14 cellular contexts compared by ENCODE assay signal in the genomic region with DNA sequence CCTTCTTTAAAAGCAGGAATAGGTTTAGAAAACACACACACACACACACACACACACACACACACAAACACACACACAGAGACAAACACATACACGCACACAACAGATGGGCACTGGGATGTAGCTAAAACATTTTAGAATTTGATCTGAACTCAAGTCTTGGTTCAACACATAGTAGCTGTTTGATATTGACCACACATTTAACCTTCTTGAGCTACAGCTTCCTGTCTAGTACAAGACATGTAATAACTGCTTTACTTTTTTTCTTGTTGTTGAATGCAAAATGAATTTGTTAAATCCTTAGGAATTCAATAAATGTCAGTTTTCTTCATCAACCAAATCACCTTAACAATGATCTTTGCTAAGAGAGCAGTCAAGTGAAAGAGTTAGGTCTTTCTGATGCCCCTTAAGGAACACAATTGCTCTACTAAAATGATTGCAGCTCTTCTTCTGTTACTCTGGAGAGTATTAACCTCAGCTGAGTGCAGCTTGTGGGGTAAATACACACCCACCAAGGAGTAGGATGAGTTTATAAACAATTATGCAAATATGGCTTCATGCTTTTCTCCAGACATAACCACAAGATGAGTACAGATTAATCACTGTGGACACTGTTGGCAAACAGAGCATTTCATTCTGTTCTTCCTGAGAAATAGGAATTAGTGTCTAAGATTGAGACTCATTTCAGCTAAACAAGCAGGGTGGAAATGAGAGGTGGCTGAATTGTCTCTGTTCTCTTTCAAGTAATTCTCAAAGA.
A peak's percentile ranks its signal among the peaks of the same experiment; 100 is the strongest.
DNase-seq lines count a peak whose midpoint lies in the region; ATAC-seq, FAIRE-seq and TF ChIP-seq lines count a peak whose summit lies in the region.
"Had no signal": no experiment of that assay in that cellular context is flagged by ENCODE, and none has a peak within 500 bp of the region (broad histone marks: within the 10 kb centered on the region; RNA-seq: fewer than 3 reads in every experiment).

No MANE protein-coding gene starts in this region.

- peak overlapping the region; percentile 75 for H2BK5ac ChIP-seq in IMR-90 (ENCODE audit: low read depth, low read length, poor library complexity, severe bottlenecking)
- no peak overlapping the region for H2BK5ac ChIP-seq in mesendoderm (ENCODE audit: low read length)

- H3K79me1 ChIP-seq in IMR-90 (ENCODE audit: low read depth in 1 of 2, low read length in 2 of 2) (no peaks in the 10 kb centered on the region), mesendoderm (ENCODE audit: low read length) (no peaks in the 10 kb centered on the region)

- H4K8ac ChIP-seq in IMR-90 (ENCODE audit: low read depth in 2 of 2, low read length in 2 of 2) (peak overlapping the region in 1 of 2 experiments; percentile 29; a peak in 1 of 4 replicates), mesendoderm (ENCODE audit: low read depth, low read length) (no peak overlapping the region)

- H3K14ac ChIP-seq in IMR-90 (replicated peaks; ENCODE audit: low read depth, low read length) = peak overlapping the region; percentile 74

- 0 out of 2 replicates have a peak overlapping the region, but pooled peaks have one; percentile 3 for H3K56ac ChIP-seq in IMR-90 (ENCODE audit: extremely low read depth, insufficient read depth, low read length)
- no peak overlapping the region for H3K56ac ChIP-seq in mesendoderm (ENCODE audit: low read length)

- TF ChIP-seq RAD21 in IMR-90 (IDR thresholded peaks at IDR 0.05; ENCODE audit: low read length) = no peak

- H3K9me3 ChIP-seq in IMR-90 (ENCODE audit: control insufficient read depth, insufficient read depth, low read length) (no peaks in the 10 kb centered on the region), mammary epithelial cell (replicated peaks; ENCODE audit: insufficient read depth, low read length) (no peaks in the 10 kb centered on the region), keratinocyte (ENCODE audit: control insufficient read depth, low read depth, low read length) (no peaks in the 10 kb centered on the region)
- H3K9me3 ChIP-seq: thyroid gland had no signal

- peak overlapping the region; percentile 38; the same call in 1 of the 2 replicates for H4K5ac ChIP-seq in IMR-90 (ENCODE audit: low read depth, low read length)
- no peak overlapping the region for H4K5ac ChIP-seq in mesendoderm (ENCODE audit: low read length)

- dilution Hi-C loops in IMR-90 (cut with HindIII; ENCODE audit: low sequenced_read_pairs, unreplicated experiment) = no loop called here
- dilution Hi-C loops in mammary epithelial cell (cut with HindIII; ENCODE audit: low sequenced_read_pairs) = no loop called here
- dilution Hi-C loops in keratinocyte (cut with MboI; ENCODE audit: extremely low pct_ligation_motif_present, low sequenced_read_pairs) = no loop called here

- no peak for TF ChIP-seq POLR2A in IMR-90 (IDR thresholded peaks at IDR 0.05; ENCODE audit: low read depth, low read length)

- no peak overlapping the region for H2AFZ ChIP-seq in IMR-90 (replicated peaks; ENCODE audit: low read length, poor library complexity)
- no peak overlapping the region for H2AFZ ChIP-seq in mammary epithelial cell (ENCODE audit: low read depth, low read length)
- no peak overlapping the region for H2AFZ ChIP-seq in keratinocyte (ENCODE audit: control insufficient read depth, low read length)

- H3K4me1 ChIP-seq in IMR-90 (ENCODE audit: control insufficient read depth, insufficient read depth, low read length) (peaks cover 6% of the 10 kb centered on the region), mammary epithelial cell (ENCODE audit: insufficient read depth, low read length) (peaks cover 28% of the 10 kb centered on the region), keratinocyte (ENCODE audit: control insufficient read depth, extremely low read depth, insufficient read depth, low read length) (peaks cover 10% of the 10 kb centered on the region), mesendoderm (ENCODE audit: control insufficient read depth, low read depth, low read length) (no peaks in the 10 kb centered on the region)
- H3K4me1 ChIP-seq: thyroid gland had no signal

- DNase-seq in AG10803 (ENCODE audit: low read depth) (peak; percentile 88), IMR-90 (peak; percentile 84), mammary epithelial cell (peak; percentile 78), keratinocyte (ENCODE audit: low read depth, low spot score) (no peak), mesendoderm (no peak), NCI-H82 treated with DMSO at 0.1 percent for 48 hours (lab: John Stamatoyannopoulos, UW; ENCODE audit: unreplicated experiment) (no peak)
- no peak for DNase-seq in stimulated activated CD8-positive, alpha-beta memory T cell treated with anti-CD3 and anti-CD28 coated beads, Interleukin-4, amount 100 ng/mL, for 48 hours
- DNase-seq: activated CD4-positive, alpha-beta T cell treated with anti-CD3 and anti-CD28 coated beads for 1 hour; activated naive CD8-positive, alpha-beta T cell treated with anti-CD3 and anti-CD28 coated beads, Interleukin-2, amount 10 ng/mL, durations not matched to agents 7 days and 5 days; dorsolateral prefrontal cortex; kidney; thyroid gland had no signal

- no peaks in the 10 kb centered on the region for H3K27me3 ChIP-seq in IMR-90 (ENCODE audit: control insufficient read depth, insufficient read depth, low read length)
- H3K27me3 ChIP-seq in mammary epithelial cell (ENCODE audit: insufficient read depth, low read length) = no peaks in the 10 kb centered on the region
- H3K27me3 ChIP-seq in keratinocyte (ENCODE audit: control insufficient read depth, extremely low read depth, insufficient read depth, low read length) = no peaks in the 10 kb centered on the region
- no peaks in the 10 kb centered on the region for H3K27me3 ChIP-seq in mesendoderm (ENCODE audit: insufficient read depth, low read length, poor library complexity)
- H3K27me3 ChIP-seq: thyroid gland had no signal

- H2AK5ac ChIP-seq in IMR-90 (ENCODE audit: low read depth, low read length) (peak overlapping the region; percentile 86), mesendoderm (ENCODE audit: low read length) (no peak overlapping the region)

- POLR2A ChIA-PET in IMR-90 (lab: Charles Lee; ENCODE audit: unreplicated experiment) = no interaction called here

- ATAC-seq in IMR-90 (ENCODE audit: low read depth) (peak; percentile 86), HG03196 (IDR thresholded peaks at IDR 0.05; ENCODE audit: unreplicated experiment) (no peak)

- H3K9ac ChIP-seq in IMR-90 (ENCODE audit: low read depth, low read length) (no peak overlapping the region), mammary epithelial cell (ENCODE audit: insufficient read depth, low read length) (no peak overlapping the region), keratinocyte (ENCODE audit: control insufficient read depth, extremely low read depth, insufficient read depth, low read length) (no peak overlapping the region), mesendoderm (ENCODE audit: low read length) (no peak overlapping the region)

- no peak overlapping the region for H2AK9ac ChIP-seq in IMR-90 (replicated peaks; ENCODE audit: low read depth, low read length, poor library complexity)

- H3K36me3 ChIP-seq in IMR-90 (ENCODE audit: control insufficient read depth, insufficient read depth, low read length) = no peaks in the 10 kb centered on the region
- H3K36me3 ChIP-seq in mammary epithelial cell (ENCODE audit: insufficient read depth, low read length) = no peaks in the 10 kb centered on the region
- H3K36me3 ChIP-seq in keratinocyte (ENCODE audit: control insufficient read depth in 2 of 2, extremely low read depth in 1 of 2, insufficient read depth in 2 of 2, low read length in 2 of 2) = no peaks in the 10 kb centered on the region
- H3K36me3 ChIP-seq in mesendoderm (ENCODE audit: control insufficient read depth, insufficient read depth, low read length) = no peaks in the 10 kb centered on the region
- H3K36me3 ChIP-seq: thyroid gland had no signal

- H2BK15ac ChIP-seq in IMR-90 (ENCODE audit: low read depth, low read length) (no peak overlapping the region), mesendoderm (replicated peaks; ENCODE audit: low read depth) (no peak overlapping the region)

- intact Hi-C loops in IMR-90 (cut with micrococcal nuclease) = no loop called here
- intact Hi-C loops in mammary epithelial cell (cut with micrococcal nuclease) = no loop called here

- TF ChIP-seq CTCF in AG10803 (conservative IDR thresholded peaks at IDR 0.05; ENCODE audit: low read length) (no peak), IMR-90 (conservative IDR thresholded peaks at IDR 0.05; ENCODE audit: low read depth, low read length) (no peak), mammary epithelial cell (conservative IDR thresholded peaks at IDR 0.05 in 1 of 2, IDR thresholded peaks at IDR 0.05 in 1 of 2; ENCODE audit: extremely low read depth in 1 of 2, insufficient read depth in 1 of 2, low read depth in 1 of 2, low read length in 2 of 2) (no peak), keratinocyte (optimal IDR thresholded peaks at IDR 0.05 in 1 of 3, IDR thresholded peaks at IDR 0.05 in 1 of 3, conservative IDR thresholded peaks at IDR 0.05 in 1 of 3; ENCODE audit: extremely low read depth in 1 of 3, insufficient read depth in 2 of 3, low read length in 3 of 3) (no peak)

- peak overlapping the region; percentile 73; the same call in 1 of the 2 replicates for H3K23ac ChIP-seq in IMR-90 (ENCODE audit: low read depth, low read length)
- no peak overlapping the region for H3K23ac ChIP-seq in mesendoderm (ENCODE audit: low read length)

- in situ Hi-C loops in IMR-90 (cut with MboI; ENCODE audit: low sequenced_read_pairs) (loop anchor here (10.0 kb wide), 1 partner anchor 256 kb away; no protein-coding TSS in a partner anchor), mammary epithelial cell (cut with MboI; ENCODE audit: low sequenced_read_pairs in 2 of 2) (no loop called here)

- H3K79me2 ChIP-seq in mammary epithelial cell (ENCODE audit: insufficient read depth, low read length) = no peaks in the 10 kb centered on the region
- no peaks in the 10 kb centered on the region for H3K79me2 ChIP-seq in keratinocyte (ENCODE audit: control insufficient read depth, insufficient read depth, low read length)
- H3K79me2 ChIP-seq in mesendoderm (ENCODE audit: control insufficient read depth, insufficient read depth, low read length) = no peaks in the 10 kb centered on the region

- H4K91ac ChIP-seq in IMR-90 (ENCODE audit: insufficient read depth, low read depth, low read length) = peak overlapping the region; percentile 84; the same call in 1 of the 2 replicates

- peak overlapping the region; percentile 78 for H2BK120ac ChIP-seq in IMR-90 (ENCODE audit: low read depth, low read length)
- H2BK120ac ChIP-seq in mesendoderm (ENCODE audit: low read depth, low read length) = no peak overlapping the region

- H3K27ac ChIP-seq in IMR-90 (ENCODE audit: insufficient read depth, low read length) (peak overlapping the region; percentile 37), mammary epithelial cell (ENCODE audit: insufficient read depth, low read depth, low read length) (no peak overlapping the region), keratinocyte (ENCODE audit: control insufficient read depth, insufficient read depth, low read length) (no peak overlapping the region), mesendoderm (ENCODE audit: low read depth, low read length) (no peak overlapping the region)
- H3K27ac ChIP-seq: dorsolateral prefrontal cortex, thyroid gland had no signal

- peaks cover 2% of the 10 kb centered on the region; the same call in 1 of the 2 replicates for H3K9me1 ChIP-seq in IMR-90 (ENCODE audit: insufficient read depth, low read length)
- H3K9me1 ChIP-seq in keratinocyte (ENCODE audit: control insufficient read depth, extremely low read depth, insufficient read depth, low read length) = no peaks in the 10 kb centered on the region

- CTCF ChIA-PET in IMR-90 (lab: Yijun Ruan, JAX) (no interaction called here), mammary epithelial cell (lab: Charles Lee; ENCODE audit: low non-redundant PET) (no interaction called here)

- WGBS in IMR-90 (ENCODE audit: extremely low coverage in 2 of 2, insufficient read length in 1 of 2), 2 experiments = no CpG with 5 or more reads among the region's 1 CpG
- 91% methylated on average over 1 of the region's 1 CpG for WGBS in mammary epithelial cell (ENCODE audit: low coverage, missing lambda C conversion rate)
- no CpG with 5 or more reads among the region's 1 CpG for WGBS in mesendoderm (ENCODE audit: extremely low coverage, insufficient coverage, low lambda C conversion rate)

- H4K20me1 ChIP-seq in IMR-90 (ENCODE audit: insufficient read depth, low read length) (no peaks in the 10 kb centered on the region), mammary epithelial cell (ENCODE audit: insufficient read depth, low read length) (no peaks in the 10 kb centered on the region), keratinocyte (ENCODE audit: control insufficient read depth, extremely low read depth, insufficient read depth, low read length) (no peaks in the 10 kb centered on the region)

- peak overlapping the region; percentile 78 for H3K18ac ChIP-seq in IMR-90 (ENCODE audit: low read depth, low read length)
- H3K18ac ChIP-seq in mesendoderm (ENCODE audit: low read length) = no peak overlapping the region

- no TSS peak for BruUV-seq in IMR-90 (replicated peaks; lab: Mats Ljungman, UMichigan)
- BruUV-seq in mammary epithelial cell (replicated peaks; lab: Mats Ljungman, UMichigan) = no TSS peak

- no peak overlapping the region for H3K4me3 ChIP-seq in AG10803 (ENCODE audit: low read length)
- H3K4me3 ChIP-seq in IMR-90 (ENCODE audit: insufficient read depth, low read depth, low read length) = no peak overlapping the region
- no peak overlapping the region for H3K4me3 ChIP-seq in mammary epithelial cell (replicated peaks in 1 of 3; ENCODE audit: insufficient read depth in 1 of 3, low read depth in 2 of 3, low read length in 3 of 3)
- no peak overlapping the region for H3K4me3 ChIP-seq in keratinocyte (ENCODE audit: control insufficient read depth in 2 of 3, extremely low read depth in 1 of 3, insufficient read depth in 2 of 3, low read depth in 1 of 3, low read length in 3 of 3)
- H3K4me3 ChIP-seq in mesendoderm (ENCODE audit: low read length) = no peak overlapping the region
- H3K4me3 ChIP-seq: dorsolateral prefrontal cortex, thyroid gland had no signal

- H3K4me2 ChIP-seq in IMR-90 (ENCODE audit: low read depth, low read length) (peak overlapping the region; percentile 37; the same call in 1 of the 2 replicates), mammary epithelial cell (ENCODE audit: insufficient read depth, low read depth, low read length) (no peak overlapping the region), keratinocyte (ENCODE audit: control insufficient read depth, extremely low read depth, insufficient read depth, low read depth, low read length) (no peak overlapping the region), mesendoderm (ENCODE audit: low read length) (no peak overlapping the region)

- peak overlapping the region; percentile 72 for H2BK20ac ChIP-seq in IMR-90 (ENCODE audit: low read depth, low read length)

- FAIRE-seq in keratinocyte (lab: Jason Lieb, UNC) = peak; percentile 68
- FAIRE-seq: GM12891, kidney had no signal

- H3K4ac ChIP-seq in IMR-90 (ENCODE audit: low read depth, low read length) = peak overlapping the region; percentile 72
- H3K4ac ChIP-seq in mesendoderm (ENCODE audit: low read depth, low read length) = no peak overlapping the region

Comparison
In these comparisons a context has a peak if more than half of its experiments do, and no peak if none do; other contexts are left out.
1. DNase-seq: peak in AG10803 (single experiment), IMR-90 (single experiment) and mammary epithelial cell (single experiment); none in keratinocyte (single experiment), stimulated activated CD8-positive, alpha-beta memory T cell treated with anti-CD3 and anti-CD28 coated beads, Interleukin-4, amount 100 ng/mL, for 48 hours (single experiment), mesendoderm (single experiment) and NCI-H82 treated with DMSO at 0.1 percent for 48 hours (single experiment).